ENCODE assay signal across 12 cellular contexts in genomic region chr7:151711906-151712771, GRCh38.
A peak's percentile ranks its signal among the peaks of the same experiment; 100 is the strongest.
DNase-seq lines count a peak whose midpoint lies in the region; ATAC-seq and TF ChIP-seq lines count a peak whose summit lies in the region.
"Had no signal": no experiment of that assay in that cellular context is flagged by ENCODE, and none has a peak within 500 bp of the region (broad histone marks: within the 10 kb centered on the region; RNA-seq: fewer than 3 reads in every experiment).

No MANE protein-coding gene starts in this region.

- no peak for TF ChIP-seq CTCF in OCI-LY3 (IDR thresholded peaks at IDR 0.05; ENCODE audit: low read depth, low read length)

- H3K27me3 ChIP-seq in OCI-LY3 (ENCODE audit: low read depth, low read length) = peaks cover 9% of the 10 kb centered on the region
- H3K27me3 ChIP-seq: ovary, tibial nerve had no signal

- no peaks in the 10 kb centered on the region for H3K27me3 Mint-ChIP-seq in stimulated activated memory B cell treated with anti-CD40 and anti-IgM and Interleukin-4, amounts not matched to agents 10 μg/mL and 1 μg/mL and 100 μg/mL, for 72 hours

- peaks cover 45% of the 10 kb centered on the region for H3K4me1 Mint-ChIP-seq in stimulated activated memory B cell treated with anti-CD40 and anti-IgM and Interleukin-4, amounts not matched to agents 10 μg/mL and 1 μg/mL and 100 μg/mL, for 72 hours
- H3K4me1 Mint-ChIP-seq: GM23338 had no signal

- H3K27ac ChIP-seq in OCI-LY3 (ENCODE audit: low read length) = peak overlapping the region; percentile 54
- H3K27ac ChIP-seq: ovary had no signal

- peak overlapping the region; percentile 57 for H3K27ac Mint-ChIP-seq in stimulated activated memory B cell treated with anti-CD40 and anti-IgM and Interleukin-4, amounts not matched to agents 10 μg/mL and 1 μg/mL and 100 μg/mL, for 72 hours
- H3K27ac Mint-ChIP-seq: GM23338 had no signal

- H2AFZ ChIP-seq in OCI-LY3 (ENCODE audit: low read depth, low read length) = peak overlapping the region; percentile 60; the same call in 1 of the 2 replicates
- H2AFZ ChIP-seq: GM23338 had no signal

- peak; percentile 38 for ATAC-seq in HG02798 (IDR thresholded peaks at IDR 0.05; ENCODE audit: poor library complexity, unreplicated experiment)
- ATAC-seq in left cardiac atrium = peak; percentile 27 to 28
- ATAC-seq in stimulated activated memory B cell treated with anti-CD40 and anti-IgM and Interleukin-4, amounts not matched to agents 10 μg/mL and 1 μg/mL and 100 μg/mL, for 72 hours = peak; percentile 84
- ATAC-seq in GM19452 (IDR thresholded peaks at IDR 0.05; ENCODE audit: unreplicated experiment) = no peak
- ATAC-seq: GM23338 had no signal

- intact Hi-C loops in left cardiac atrium (cut with DNase I) = no loop called here

- peaks cover 45% of the 10 kb centered on the region for H3K4me1 ChIP-seq in OCI-LY3 (ENCODE audit: low read length)

- no peaks in the 10 kb centered on the region for H3K9me3 ChIP-seq in OCI-LY3 (ENCODE audit: insufficient read depth, low read length)
- H3K9me3 ChIP-seq: ovary, tibial nerve had no signal

- H4K20me1 ChIP-seq in OCI-LY3 (ENCODE audit: insufficient read depth, low read length) = no peaks in the 10 kb centered on the region

- peak overlapping the region; percentile 41 for H3K4me3 ChIP-seq in OCI-LY3 (ENCODE audit: low read length)
- H3K4me3 ChIP-seq: GM23338, ovary, tibial nerve had no signal

- no peaks in the 10 kb centered on the region for H3K9me3 Mint-ChIP-seq in stimulated activated memory B cell treated with anti-CD40 and anti-IgM and Interleukin-4, amounts not matched to agents 10 μg/mL and 1 μg/mL and 100 μg/mL, for 72 hours
- H3K9me3 Mint-ChIP-seq: GM23338 had no signal

- H3K4me2 ChIP-seq in OCI-LY3 (ENCODE audit: low read length) = peak overlapping the region; percentile 60
- H3K4me2 ChIP-seq: GM23338 had no signal

- no peak for DNase-seq in left cardiac atrium
- no peak for DNase-seq in GOT3 (lab: John Stamatoyannopoulos, UW)
- no peak for DNase-seq in KG1 (lab: John Stamatoyannopoulos, UW)
- DNase-seq: activated T-cell treated with anti-CD3 and anti-CD28 coated beads for 4 hours, Kasumi-1 had no signal

- H3K79me2 ChIP-seq in OCI-LY3 (ENCODE audit: low read length) = no peaks in the 10 kb centered on the region

- H3K9ac ChIP-seq in OCI-LY3 (ENCODE audit: low read length) = peak overlapping the region; percentile 48; the same call in 1 of the 2 replicates

- H3K36me3 Mint-ChIP-seq in stimulated activated memory B cell treated with anti-CD40 and anti-IgM and Interleukin-4, amounts not matched to agents 10 μg/mL and 1 μg/mL and 100 μg/mL, for 72 hours = peaks cover 25% of the 10 kb centered on the region

- H3K4me3 Mint-ChIP-seq in stimulated activated memory B cell treated with anti-CD40 and anti-IgM and Interleukin-4, amounts not matched to agents 10 μg/mL and 1 μg/mL and 100 μg/mL, for 72 hours = no peak overlapping the region
- H3K4me3 Mint-ChIP-seq: GM23338 had no signal

- H3K36me3 ChIP-seq in OCI-LY3 (replicated peaks; ENCODE audit: low read depth, low read length) = no peaks in the 10 kb centered on the region
- H3K36me3 ChIP-seq: ovary, tibial nerve had no signal
